In the genomic region with DNA sequence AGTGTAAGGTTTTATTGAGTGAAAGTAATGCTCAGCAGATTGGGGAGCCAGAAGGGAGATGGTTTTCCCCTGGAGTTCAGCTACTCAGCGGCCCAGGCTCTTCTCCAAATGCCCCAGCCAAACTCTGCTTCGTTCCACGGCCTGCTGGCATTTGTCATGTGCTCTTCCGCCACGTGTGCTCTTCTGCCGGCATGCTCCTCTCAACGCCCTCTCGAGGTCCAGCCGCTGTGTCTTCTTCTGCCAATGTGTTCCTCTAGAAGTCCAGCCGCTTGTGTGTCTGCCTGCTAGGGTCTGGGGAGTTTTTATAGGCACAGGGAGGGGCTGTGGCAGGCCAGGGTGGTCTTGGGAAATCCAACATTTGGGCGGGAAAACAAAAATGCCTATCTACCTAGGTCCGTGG, we compare ENCODE assay signal across 26 cellular contexts.
A peak's percentile ranks its signal among the peaks of the same experiment; 100 is the strongest.
DNase-seq lines count a peak whose midpoint lies in the region; ATAC-seq and TF ChIP-seq lines count a peak whose summit lies in the region.
"Had no signal": no experiment of that assay in that cellular context is flagged by ENCODE, and none has a peak within 500 bp of the region (broad histone marks: within the 10 kb centered on the region; RNA-seq: fewer than 3 reads in every experiment).

No MANE protein-coding gene starts in this region.

- in situ Hi-C loops in brain microvascular endothelial cell (cut with HindIII; ENCODE audit: low pct_ligation_motif_present, low sequenced_read_pairs): no loop called here

- H3K4me3 Mint-ChIP-seq in CD8-positive, alpha-beta T cell: no peak overlapping the region
- H3K4me3 Mint-ChIP-seq in WTC11 (no peak overlapping the region), memory B cell (no peak overlapping the region)
- H3K4me3 Mint-ChIP-seq: activated CD8-positive, alpha-beta T cell treated with anti-CD3 and anti-CD28 coated beads for 36 hours; stimulated activated naive CD8-positive, alpha-beta T cell treated with anti-CD3 and anti-CD28 coated beads, Interleukin-15, Interleukin-2, amounts not matched to agents 100 ng/mL and 50 ng/mL, for 24 hours had no signal

- H3K9me3 ChIP-seq in CD8-positive, alpha-beta T cell (ENCODE audit: low read length): no peaks in the 10 kb centered on the region
- H3K9me3 ChIP-seq: esophagus muscularis mucosa, heart right ventricle, thoracic aorta had no signal

- TF ChIP-seq CTCF in CD8-positive, alpha-beta T cell (IDR thresholded peaks at IDR 0.05): no peak
- TF ChIP-seq CTCF in WTC11 (IDR thresholded peaks at IDR 0.05) (no peak), brain microvascular endothelial cell (IDR thresholded peaks at IDR 0.05; ENCODE audit: low read depth, low read length, missing control alignments) (no peak)

- H3K36me3 ChIP-seq in CD8-positive, alpha-beta T cell (ENCODE audit: insufficient read depth, low read length): no peaks in the 10 kb centered on the region
- H3K36me3 ChIP-seq in brain microvascular endothelial cell (replicated peaks): peaks cover 3% of the 10 kb centered on the region
- H3K36me3 ChIP-seq: cardiac muscle cell had no signal

- no peaks in the 10 kb centered on the region for H3K27me3 ChIP-seq in CD8-positive, alpha-beta T cell (ENCODE audit: insufficient read depth, low read length)
- H3K27me3 ChIP-seq in brain microvascular endothelial cell (replicated peaks): no peaks in the 10 kb centered on the region
- H3K27me3 ChIP-seq: cardiac muscle cell, esophagus muscularis mucosa, heart right ventricle had no signal

- H3K27me3 Mint-ChIP-seq in CD8-positive, alpha-beta T cell (ENCODE audit: low read depth): no peaks in the 10 kb centered on the region
- H3K27me3 Mint-ChIP-seq in WTC11 (ENCODE audit: low read depth) (peaks cover 14% of the 10 kb centered on the region), memory B cell (no peaks in the 10 kb centered on the region)
- H3K27me3 Mint-ChIP-seq: activated CD8-positive, alpha-beta T cell treated with anti-CD3 and anti-CD28 coated beads for 36 hours; stimulated activated naive CD8-positive, alpha-beta T cell treated with anti-CD3 and anti-CD28 coated beads, Interleukin-15, Interleukin-2, amounts not matched to agents 100 ng/mL and 50 ng/mL, for 24 hours had no signal

- H3K4me1 ChIP-seq in CD8-positive, alpha-beta T cell (ENCODE audit: insufficient read depth, low read length): peaks cover 81% of the 10 kb centered on the region

- H3K9me3 Mint-ChIP-seq in CD8-positive, alpha-beta T cell: no peaks in the 10 kb centered on the region
- H3K9me3 Mint-ChIP-seq in WTC11: no peaks in the 10 kb centered on the region
- no peaks in the 10 kb centered on the region for H3K9me3 Mint-ChIP-seq in memory B cell
- H3K9me3 Mint-ChIP-seq: activated CD8-positive, alpha-beta T cell treated with anti-CD3 and anti-CD28 coated beads for 36 hours; stimulated activated naive CD8-positive, alpha-beta T cell treated with anti-CD3 and anti-CD28 coated beads, Interleukin-15, Interleukin-2, amounts not matched to agents 100 ng/mL and 50 ng/mL, for 24 hours had no signal

- CTCF ChIA-PET in CD8-positive, alpha-beta T cell (lab: Charles Lee): interaction anchor here (1.2 kb wide), 1 partner anchor 188 kb away, joined by 3 read pairs; no protein-coding TSS in a partner anchor
- CTCF ChIA-PET in WTC11 (lab: Charles Lee): no interaction called here

- no peaks in the 10 kb centered on the region for H3K36me3 Mint-ChIP-seq in CD8-positive, alpha-beta T cell
- H3K36me3 Mint-ChIP-seq in WTC11 (peaks cover 5% of the 10 kb centered on the region; the same call in 1 of the 2 replicates), memory B cell (no peaks in the 10 kb centered on the region)

- intact Hi-C loops in CD8-positive, alpha-beta T cell (cut with DNase I, micrococcal nuclease): no loop called here

- peak overlapping the region; percentile 33 for H3K27ac Mint-ChIP-seq in CD8-positive, alpha-beta T cell
- peak overlapping the region; percentile 9; the same call in 1 of the 2 replicates for H3K27ac Mint-ChIP-seq in WTC11
- H3K27ac Mint-ChIP-seq in memory B cell: peak overlapping the region; percentile 73
- H3K27ac Mint-ChIP-seq: stimulated activated naive CD8-positive, alpha-beta T cell treated with anti-CD3 and anti-CD28 coated beads, Interleukin-15, Interleukin-2, amounts not matched to agents 100 ng/mL and 50 ng/mL, for 24 hours had no signal

- POLR2A ChIA-PET in CD8-positive, alpha-beta T cell (lab: Charles Lee): interaction anchor here (1.2 to 1.4 kb wide), 2 partner anchors 142 to 191 kb away, joined by 3 read pairs; no protein-coding TSS in a partner anchor
- POLR2A ChIA-PET in WTC11 (lab: Charles Lee): interaction anchor here (0.6 kb wide), 1 partner anchor 16 kb away, joined by 3 read pairs; no protein-coding TSS in a partner anchor

- no peak overlapping the region for H3K4me3 ChIP-seq in CD8-positive, alpha-beta T cell (ENCODE audit: low read depth, low read length)
- H3K4me3 ChIP-seq in brain microvascular endothelial cell (ENCODE audit: low read depth, low read length): no peak overlapping the region
- H3K4me3 ChIP-seq: cardiac muscle cell, coronary artery, esophagus muscularis mucosa, heart right ventricle, thoracic aorta had no signal

- ATAC-seq in CD8-positive, alpha-beta T cell: no peak
- ATAC-seq in WTC11: no peak
- ATAC-seq in memory B cell (ENCODE audit: low read depth): no peak
- ATAC-seq in HG02885 (IDR thresholded peaks at IDR 0.05; ENCODE audit: poor library complexity, unreplicated experiment): no peak
- ATAC-seq: activated CD8-positive, alpha-beta T cell treated with anti-CD3 and anti-CD28 coated beads for 36 hours; heart right ventricle; Panc1 had no signal

- DNase-seq in Ammon's horn (ENCODE audit: low spot score) (peak; percentile 19), WTC11 (ENCODE audit: low spot score) (no peak), memory B cell (ENCODE audit: low spot score in 2 of 2) (no peak), brain microvascular endothelial cell (no peak), caudate nucleus (lab: John Stamatoyannopoulos, UW) (no peak)
- DNase-seq in CD8-positive, alpha-beta T cell: no peak
- DNase-seq in activated CD4-positive, alpha-beta T cell treated with anti-CD3 and anti-CD28 coated beads for 4 hours: no peak
- DNase-seq: activated CD4-positive, CD25-positive, alpha-beta regulatory T cell; activated CD8-positive, alpha-beta T cell treated with anti-CD3 and anti-CD28 coated beads for 36 hours; activated gamma-delta T cell treated with Interleukin-2 at 50 U/mL for 16 hours; foreskin melanocyte; heart right ventricle; kidney glomerular epithelial cell; NCI-H1105; NCI-H1930; nucleus accumbens; SHP77 treated with DMSO at 0.1 percent for 48 hours; SW 1271 had no signal

- H3K27ac ChIP-seq in CD8-positive, alpha-beta T cell (ENCODE audit: low read depth, low read length): no peak overlapping the region
- H3K27ac ChIP-seq in brain microvascular endothelial cell (no peak overlapping the region), caudate nucleus (ENCODE audit: low read depth, low read length) (no peak overlapping the region)
- H3K27ac ChIP-seq: C4-2B, cardiac muscle cell, coronary artery, esophagus muscularis mucosa, heart right ventricle, thoracic aorta had no signal

- peaks cover 75% of the 10 kb centered on the region for H3K4me1 Mint-ChIP-seq in CD8-positive, alpha-beta T cell (ENCODE audit: low read depth)
- H3K4me1 Mint-ChIP-seq in WTC11 (peaks cover 34% of the 10 kb centered on the region), memory B cell (peaks cover 45% of the 10 kb centered on the region)

TF ChIP-seq in WTC11, 78 proteins besides CTCF, POLR2A, EP300 and RAD21 (continues in another document):
- TF ChIP-seq TEAD1 (CRISPR knock-in tag; IDR thresholded peaks at IDR 0.05) (no peak), EMX1 (CRISPR knock-in tag; IDR thresholded peaks at IDR 0.05) (no peak), NR2C2 (CRISPR knock-in tag; IDR thresholded peaks at IDR 0.05) (no peak)
- TF ChIP-seq, protein P1, sequence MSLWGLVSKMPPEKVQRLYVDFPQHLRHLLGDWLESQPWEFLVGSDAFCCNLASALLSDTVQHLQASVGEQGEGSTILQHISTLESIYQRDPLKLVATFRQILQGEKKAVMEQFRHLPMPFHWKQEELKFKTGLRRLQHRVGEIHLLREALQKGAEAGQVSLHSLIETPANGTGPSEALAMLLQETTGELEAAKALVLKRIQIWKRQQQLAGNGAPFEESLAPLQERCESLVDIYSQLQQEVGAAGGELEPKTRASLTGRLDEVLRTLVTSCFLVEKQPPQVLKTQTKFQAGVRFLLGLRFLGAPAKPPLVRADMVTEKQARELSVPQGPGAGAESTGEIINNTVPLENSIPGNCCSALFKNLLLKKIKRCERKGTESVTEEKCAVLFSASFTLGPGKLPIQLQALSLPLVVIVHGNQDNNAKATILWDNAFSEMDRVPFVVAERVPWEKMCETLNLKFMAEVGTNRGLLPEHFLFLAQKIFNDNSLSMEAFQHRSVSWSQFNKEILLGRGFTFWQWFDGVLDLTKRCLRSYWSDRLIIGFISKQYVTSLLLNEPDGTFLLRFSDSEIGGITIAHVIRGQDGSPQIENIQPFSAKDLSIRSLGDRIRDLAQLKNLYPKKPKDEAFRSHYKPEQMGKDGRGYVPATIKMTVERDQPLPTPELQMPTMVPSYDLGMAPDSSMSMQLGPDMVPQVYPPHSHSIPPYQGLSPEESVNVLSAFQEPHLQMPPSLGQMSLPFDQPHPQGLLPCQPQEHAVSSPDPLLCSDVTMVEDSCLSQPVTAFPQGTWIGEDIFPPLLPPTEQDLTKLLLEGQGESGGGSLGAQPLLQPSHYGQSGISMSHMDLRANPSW (CRISPR knock-in tag; conservative IDR thresholded peaks at IDR 0.05; ENCODE audit: low read depth): no peak

Comparison
In these comparisons a context has a peak if more than half of its experiments do, and no peak if none do; other contexts are left out.
1. H3K27ac Mint-ChIP-seq: peak in every context shown above with its lines; median percentile 73 in memory B cell; 33 in CD8-positive, alpha-beta T cell; 9 in WTC11.